In genomic region chr1:202176949-202177927, GRCh38 we compare ENCODE assay signal across 2 cellular contexts.
TF ChIP-seq lines count a peak whose summit lies in the region.

No MANE protein-coding gene starts in this region.

TF ChIP-seq in GM23338, 12 proteins besides CTCF, POLR2A, EP300 and RAD21:
- TF ChIP-seq STAT1 (IDR thresholded peaks at IDR 0.05; ENCODE audit: unreplicated experiment) (no peak), EZH2phosphoT487 (IDR thresholded peaks at IDR 0.05; ENCODE audit: unreplicated experiment) (no peak), ETS1 (IDR thresholded peaks at IDR 0.05) (no peak), NANOG (IDR thresholded peaks at IDR 0.05; ENCODE audit: borderline replicate concordance) (no peak), REST (IDR thresholded peaks at IDR 0.05; ENCODE audit: unreplicated experiment) (no peak), POLR2AphosphoS5 (IDR thresholded peaks at IDR 0.05; ENCODE audit: low read depth) (no peak), CREB1 (CRISPR knock-in tag; IDR thresholded peaks at IDR 0.05; ENCODE audit: low read depth) (no peak), ZNF462 (CRISPR knock-in tag; IDR thresholded peaks at IDR 0.05) (no peak), ZNF331 (CRISPR knock-in tag; IDR thresholded peaks at IDR 0.05; ENCODE audit: low read depth) (no peak), JUNB (IDR thresholded peaks at IDR 0.05; ENCODE audit: unreplicated experiment) (no peak), EZH2 (IDR thresholded peaks at IDR 0.05; ENCODE audit: low read depth, unreplicated experiment) (no peak), ZNF114 (CRISPR knock-in tag; IDR thresholded peaks at IDR 0.05) (no peak)

TF ChIP-seq in H1, 55 proteins besides CTCF, POLR2A, EP300 and RAD21:
- no peak for TF ChIP-seq SIRT6 (IDR thresholded peaks at IDR 0.05; ENCODE audit: low read length)
- TF ChIP-seq USF2 (IDR thresholded peaks at IDR 0.05; ENCODE audit: low read length): no peak
- no peak for TF ChIP-seq NANOG (IDR thresholded peaks at IDR 0.05; ENCODE audit: insufficient read depth, low read depth, low read length, poor library complexity, severe bottlenecking)
